ENCODE assay signal across 10 cellular contexts in the genomic region with DNA sequence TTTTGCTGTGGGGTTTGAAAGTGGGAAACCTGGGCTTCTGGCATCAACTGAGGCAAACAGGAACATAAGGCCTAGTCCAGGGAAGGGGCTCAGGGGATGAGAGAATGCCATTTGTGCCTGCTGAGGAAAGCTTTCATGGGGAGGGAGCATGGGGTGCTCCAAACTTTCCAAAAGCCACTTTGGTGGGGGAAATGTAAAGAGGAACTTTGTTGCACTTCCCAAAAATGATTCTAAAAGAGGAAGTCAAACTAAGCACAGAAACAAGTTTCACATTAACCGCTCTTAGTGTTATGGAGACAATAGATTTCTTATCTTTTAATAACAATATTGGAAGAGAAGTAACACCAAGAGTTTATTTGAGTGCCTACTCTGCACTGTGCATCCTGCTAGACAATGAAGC. TPM values are rescaled to one million over a fixed set of nuclear protein-coding genes. Genes with fewer than 3 reads are reported as not detected.
DNase-seq lines count a peak whose midpoint lies in the region; ATAC-seq and TF ChIP-seq lines count a peak whose summit lies in the region.
"Had no signal": no experiment of that assay in that cellular context is flagged by ENCODE, and none has a peak within 500 bp of the region (broad histone marks: within the 10 kb centered on the region; RNA-seq: fewer than 3 reads in every experiment).

No MANE protein-coding gene starts in this region.

- no peaks in the 10 kb centered on the region for H3K27me3 ChIP-seq in PC-3 (ENCODE audit: low read length)
- no peaks in the 10 kb centered on the region for H3K27me3 ChIP-seq in brain microvascular endothelial cell (replicated peaks)
- no peaks in the 10 kb centered on the region for H3K27me3 ChIP-seq in colonic mucosa

- H3K4me1 ChIP-seq in PC-3 (ENCODE audit: insufficient read depth, low read length), result peaks cover 26% of the 10 kb centered on the region
- H3K4me1 ChIP-seq in colonic mucosa, result no peaks in the 10 kb centered on the region

- peak overlapping the region; percentile 69 for H3K4me2 ChIP-seq in PC-3 (ENCODE audit: low read length)

- BruUV-seq in PC-3 (replicated peaks; lab: Mats Ljungman, UMichigan), result no TSS peak

- in situ Hi-C loops in brain microvascular endothelial cell (cut with HindIII; ENCODE audit: low pct_ligation_motif_present, low sequenced_read_pairs) (no loop called here), ACHN (cut with HindIII; ENCODE audit: low pct_ligation_motif_present, low pct_unique_long_range_greater_than_20kb, low sequenced_read_pairs) (no loop called here)

- H3K4me3 Mint-ChIP-seq in activated naive CD4-positive, alpha-beta T cell treated with anti-CD3 and anti-CD28 coated beads, Interleukin-2, amount 50 U/mL, for 24 hours, result peak overlapping the region; percentile 68
- peak overlapping the region; percentile 72 to 77 for H3K4me3 Mint-ChIP-seq in stimulated activated naive CD8-positive, alpha-beta T cell treated with anti-CD3 and anti-CD28 coated beads, Interleukin-15, amount 100 ng/mL, for 72 hours

- H3K4me1 Mint-ChIP-seq in activated naive CD4-positive, alpha-beta T cell treated with anti-CD3 and anti-CD28 coated beads, Interleukin-2, amount 50 U/mL, for 24 hours, result peaks cover 50% of the 10 kb centered on the region
- peaks cover 47% of the 10 kb centered on the region for H3K4me1 Mint-ChIP-seq in stimulated activated naive CD8-positive, alpha-beta T cell treated with anti-CD3 and anti-CD28 coated beads, Interleukin-15, amount 100 ng/mL, for 72 hours

- H3K27me3 Mint-ChIP-seq in activated naive CD4-positive, alpha-beta T cell treated with anti-CD3 and anti-CD28 coated beads, Interleukin-2, amount 50 U/mL, for 24 hours, result no peaks in the 10 kb centered on the region
- no peaks in the 10 kb centered on the region for H3K27me3 Mint-ChIP-seq in stimulated activated naive CD8-positive, alpha-beta T cell treated with anti-CD3 and anti-CD28 coated beads, Interleukin-15, amount 100 ng/mL, for 72 hours

- H4K20me1 ChIP-seq in PC-3 (ENCODE audit: low read length), result no peaks in the 10 kb centered on the region

- CTCF ChIA-PET in PC-3 (lab: Charles Lee), result interaction anchor here (0.7 kb wide), 1 partner anchor 895 kb away, joined by 3 read pairs; no protein-coding TSS in a partner anchor

- H2AFZ ChIP-seq in PC-3 (ENCODE audit: low read length), result no peak overlapping the region

- TF ChIP-seq CTCF in PC-3 (conservative IDR thresholded peaks at IDR 0.05; ENCODE audit: low read depth, low read length) (no peak), brain microvascular endothelial cell (IDR thresholded peaks at IDR 0.05; ENCODE audit: low read depth, low read length, missing control alignments) (no peak), colonic mucosa (IDR thresholded peaks at IDR 0.05) (no peak)

- POLR2A ChIA-PET in PC-3 (lab: Charles Lee; ENCODE audit: unreplicated experiment), result no interaction called here

- H3K36me3 ChIP-seq in PC-3 (ENCODE audit: low read depth, low read length), result no peaks in the 10 kb centered on the region
- no peaks in the 10 kb centered on the region for H3K36me3 ChIP-seq in brain microvascular endothelial cell (replicated peaks)
- H3K36me3 ChIP-seq in colonic mucosa, result no peaks in the 10 kb centered on the region
- H3K36me3 ChIP-seq: thoracic aorta had no signal

- no peak for ATAC-seq in PC-3
- ATAC-seq in stimulated activated naive CD8-positive, alpha-beta T cell treated with anti-CD3 and anti-CD28 coated beads, Interleukin-15, amount 100 ng/mL, for 72 hours, result no peak
- ATAC-seq: HCT116 had no signal

- H3F3A ChIP-seq in PC-3 (ENCODE audit: low read length, unreplicated experiment), result no peaks in the 10 kb centered on the region

- H3K9me3 ChIP-seq in PC-3 (ENCODE audit: low read length) (no peaks in the 10 kb centered on the region), colonic mucosa (no peaks in the 10 kb centered on the region)
- H3K9me3 ChIP-seq: thoracic aorta had no signal

- H3K9me3 Mint-ChIP-seq in activated naive CD4-positive, alpha-beta T cell treated with anti-CD3 and anti-CD28 coated beads, Interleukin-2, amount 50 U/mL, for 24 hours, result no peaks in the 10 kb centered on the region
- H3K9me3 Mint-ChIP-seq in stimulated activated naive CD8-positive, alpha-beta T cell treated with anti-CD3 and anti-CD28 coated beads, Interleukin-15, amount 100 ng/mL, for 72 hours, result no peaks in the 10 kb centered on the region

- H3K79me2 ChIP-seq in PC-3 (ENCODE audit: low read length), result no peaks in the 10 kb centered on the region

- peak overlapping the region; percentile 94 for H3K27ac Mint-ChIP-seq in activated naive CD4-positive, alpha-beta T cell treated with anti-CD3 and anti-CD28 coated beads, Interleukin-2, amount 50 U/mL, for 24 hours
- peak overlapping the region; percentile 52 to 98 for H3K27ac Mint-ChIP-seq in stimulated activated naive CD8-positive, alpha-beta T cell treated with anti-CD3 and anti-CD28 coated beads, Interleukin-15, amount 100 ng/mL, for 72 hours

- intact Hi-C loops in PC-3 (cut with micrococcal nuclease) (no loop called here), colonic mucosa (cut with DNase I) (no loop called here)

- peak overlapping the region; percentile 22; the same call in 1 of the 2 replicates for H3K9ac ChIP-seq in PC-3 (ENCODE audit: low read length)
- no peak overlapping the region for H3K9ac ChIP-seq in colonic mucosa (ENCODE audit: low read depth in 2 of 2, low read length in 2 of 2)

- peak overlapping the region; percentile 95 for H3K27ac ChIP-seq in PC-3 (ENCODE audit: low read length)
- peak overlapping the region; percentile 52 for H3K27ac ChIP-seq in brain microvascular endothelial cell
- H3K27ac ChIP-seq in colonic mucosa, result no peak overlapping the region
- H3K27ac ChIP-seq: thoracic aorta had no signal

- no peaks in the 10 kb centered on the region for H3K9me2 ChIP-seq in PC-3 (replicated peaks; ENCODE audit: low read length)

- no peaks in the 10 kb centered on the region for H3K36me3 Mint-ChIP-seq in activated naive CD4-positive, alpha-beta T cell treated with anti-CD3 and anti-CD28 coated beads, Interleukin-2, amount 50 U/mL, for 24 hours

- H3K4me3 ChIP-seq in PC-3 (ENCODE audit: low read length), result no peak overlapping the region
- H3K4me3 ChIP-seq in brain microvascular endothelial cell (ENCODE audit: low read depth, low read length), result no peak overlapping the region
- no peak overlapping the region for H3K4me3 ChIP-seq in colonic mucosa
- H3K4me3 ChIP-seq: thoracic aorta had no signal

- DNase-seq in activated naive CD4-positive, alpha-beta T cell (lab: John Stamatoyannopoulos, UW), result no peak
- DNase-seq in PC-3 (no peak), brain microvascular endothelial cell (no peak), colonic mucosa (no peak), ACHN (no peak), NCI-H1417 (lab: John Stamatoyannopoulos, UW) (no peak)
- no peak for DNase-seq in stimulated activated naive CD8-positive, alpha-beta T cell treated with anti-CD3 and anti-CD28 coated beads, Interleukin-15, amount 100 ng/mL, for 72 hours

RNA-seq across cellular contexts. Expression of a gene that starts 32.3 kb away (rescaled TPM):
- total RNA-seq in PC-3 (2014; rRNA removed), result 3.1 TPM in 1 of 2 replicates, not detected in the other
- total RNA-seq in colonic mucosa, result 1 to 10 TPM; 1.2 to 1.4 TPM

RNA-seq across cellular contexts. Expression of a gene that starts 44.1 kb away (rescaled TPM):
- total RNA-seq in PC-3 (2014; rRNA removed) (89.2 and 115 TPM in 2 replicates), colonic mucosa (10 to 100 TPM; 28.5 to 55.0 TPM)
